In the genomic region with DNA sequence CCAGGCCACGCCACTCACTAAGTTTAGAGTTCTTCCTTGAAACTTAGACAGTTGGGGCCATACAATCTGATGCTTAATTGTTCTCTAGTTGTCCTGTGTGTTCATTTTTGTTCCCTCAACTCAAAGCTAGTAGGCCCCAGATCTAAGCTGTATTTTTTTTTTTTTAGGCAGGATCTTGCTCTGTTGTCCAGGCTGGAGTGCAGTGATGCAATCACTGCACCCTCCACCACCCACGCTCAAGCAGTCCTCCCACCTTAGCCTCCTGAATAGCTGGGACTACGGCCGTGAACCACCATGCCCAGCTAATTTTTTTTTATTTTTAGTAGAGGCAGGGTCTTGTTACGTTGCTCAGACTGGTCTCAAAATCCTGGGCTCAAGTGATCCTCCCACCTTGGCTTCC, we compare ENCODE assay signal across 2 cellular contexts.
TF ChIP-seq lines count a peak whose summit lies in the region.

No MANE protein-coding gene starts in this region.

TF ChIP-seq in SK-N-SH, 30 proteins besides CTCF, POLR2A, EP300 and RAD21:
- TF ChIP-seq RXRA (IDR thresholded peaks at IDR 0.05; ENCODE audit: borderline replicate concordance, low read depth), result no peak

TF ChIP-seq in SK-N-SH treated with all-trans-retinoic acid at 6 μM for 48 hours, 23 proteins besides CTCF, POLR2A, EP300 and RAD21:
- no peak for TF ChIP-seq GLIS3 (CRISPR knock-in tag; IDR thresholded peaks at IDR 0.05)
